ENCODE assay signal across 1 cellular context in the genomic region with DNA sequence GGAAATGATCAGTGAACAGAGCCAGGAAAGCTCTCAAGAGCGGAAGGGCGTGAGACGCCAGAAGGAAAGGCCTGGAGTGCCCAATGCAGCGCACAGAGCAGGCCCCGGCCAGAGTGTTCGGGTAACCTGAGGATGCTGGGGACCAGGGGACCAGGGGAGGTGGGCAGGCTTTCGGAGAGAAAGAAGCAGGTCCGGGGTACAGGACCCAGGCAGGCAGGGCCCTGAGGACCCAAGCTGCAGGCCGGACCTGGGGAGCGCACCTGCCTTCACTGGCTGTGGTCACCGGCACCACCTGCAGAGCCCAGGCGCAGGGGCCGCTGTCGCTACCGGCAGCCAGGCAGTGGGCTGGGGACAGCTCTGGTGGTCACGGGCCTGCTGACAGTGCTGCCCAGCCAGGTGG.
TF ChIP-seq lines count a peak whose summit lies in the region.

No MANE protein-coding gene starts in this region.

TF ChIP-seq in H1, 55 proteins besides CTCF, POLR2A, EP300 and RAD21:
- TF ChIP-seq, protein P1, sequence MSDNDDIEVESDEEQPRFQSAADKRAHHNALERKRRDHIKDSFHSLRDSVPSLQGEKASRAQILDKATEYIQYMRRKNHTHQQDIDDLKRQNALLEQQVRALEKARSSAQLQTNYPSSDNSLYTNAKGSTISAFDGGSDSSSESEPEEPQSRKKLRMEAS (IDR thresholded peaks at IDR 0.05) = no peak
- TF ChIP-seq FOSL1 (IDR thresholded peaks at IDR 0.05; ENCODE audit: insufficient read depth, low read depth, low read length) (no peak), SP1 (IDR thresholded peaks at IDR 0.05; ENCODE audit: low read depth, low read length) (no peak), CTBP2 (IDR thresholded peaks at IDR 0.05; ENCODE audit: borderline replicate concordance, insufficient read depth, insufficient read length, low read length) (no peak), TEAD4 (IDR thresholded peaks at IDR 0.05; ENCODE audit: low read depth, low read length) (no peak), GTF2F1 (IDR thresholded peaks at IDR 0.05; ENCODE audit: borderline replicate concordance, low read depth, low read length) (no peak), RXRA (IDR thresholded peaks at IDR 0.05; ENCODE audit: insufficient read depth, low read depth, low read length) (no peak), HDAC2 (IDR thresholded peaks at IDR 0.05; ENCODE audit: borderline replicate concordance in 1 of 2, low read depth in 2 of 2, low read length in 2 of 2) (no peak), TCF12 (IDR thresholded peaks at IDR 0.05; ENCODE audit: low read depth, low read length) (no peak), POLR2AphosphoS5 (IDR thresholded peaks at IDR 0.05; ENCODE audit: low read depth, low read length) (no peak), JUND (IDR thresholded peaks at IDR 0.05; ENCODE audit: low read length) (no peak)
- TF ChIP-seq, protein P2, sequence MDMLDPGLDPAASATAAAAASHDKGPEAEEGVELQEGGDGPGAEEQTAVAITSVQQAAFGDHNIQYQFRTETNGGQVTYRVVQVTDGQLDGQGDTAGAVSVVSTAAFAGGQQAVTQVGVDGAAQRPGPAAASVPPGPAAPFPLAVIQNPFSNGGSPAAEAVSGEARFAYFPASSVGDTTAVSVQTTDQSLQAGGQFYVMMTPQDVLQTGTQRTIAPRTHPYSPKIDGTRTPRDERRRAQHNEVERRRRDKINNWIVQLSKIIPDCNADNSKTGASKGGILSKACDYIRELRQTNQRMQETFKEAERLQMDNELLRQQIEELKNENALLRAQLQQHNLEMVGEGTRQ (IDR thresholded peaks at IDR 0.05; ENCODE audit: low read length) = no peak
